In the genomic region with DNA sequence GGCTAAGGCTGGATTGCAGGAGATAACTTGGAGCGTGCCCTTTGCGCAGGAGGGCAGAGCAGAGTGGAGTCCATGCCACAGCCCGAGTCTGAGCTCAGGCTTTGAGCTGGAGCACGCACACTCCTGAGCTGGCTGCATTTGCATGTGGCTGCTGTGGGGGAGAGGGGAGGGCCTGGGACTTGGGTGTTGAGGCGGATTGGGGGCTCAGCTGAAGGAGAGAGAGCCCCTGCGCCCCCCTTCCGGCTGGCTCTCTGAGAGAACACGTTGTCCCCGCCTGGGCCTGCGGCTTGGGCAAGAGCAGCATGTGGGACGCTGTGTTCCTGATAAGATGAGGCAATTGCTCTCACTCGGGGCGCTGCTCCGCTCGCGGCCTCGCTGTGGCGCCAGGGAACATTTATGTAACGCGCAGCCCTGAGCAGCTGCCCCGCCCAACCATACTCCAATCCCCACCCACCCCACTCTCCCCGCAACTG, we compare ENCODE assay signal across 9 cellular contexts. TPM values are rescaled to one million over a fixed set of nuclear protein-coding genes. Genes with fewer than 3 reads are reported as not detected.
DNase-seq lines count a peak whose midpoint lies in the region; ATAC-seq, FAIRE-seq and TF ChIP-seq lines count a peak whose summit lies in the region.
"Had no signal": no experiment of that assay in that cellular context is flagged by ENCODE, and none has a peak within 500 bp of the region (broad histone marks: within the 10 kb centered on the region; RNA-seq: fewer than 3 reads in every experiment).

No MANE protein-coding gene starts in this region.

- ATAC-seq in HG02884 (IDR thresholded peaks at IDR 0.05; ENCODE audit: unreplicated experiment) (peak; percentile 47), gastroesophageal sphincter (peak; percentile 93), pancreas (peak; percentile 87 to 93 (median 90)), thoracic aorta (ENCODE audit: insufficient number of reproducible peaks, low FRiP score, low read depth) (peak; percentile 91)

- H3K4me3 ChIP-seq in GM12865 (ENCODE audit: low read depth, low read length) = no peak overlapping the region
- H3K4me3 ChIP-seq in gastroesophageal sphincter = peak overlapping the region; percentile 35 to 52
- H3K4me3 ChIP-seq in pancreas = peak overlapping the region in 1 of 4 donors; percentile 2
- peak overlapping the region; percentile 69 for H3K4me3 ChIP-seq in thoracic aorta

- WGBS in gastroesophageal sphincter (ENCODE audit: low coverage in 1 of 2), 2 donors = no CpG with 5 or more reads among the region's 22 CpGs
- 3 to 6% methylated on average over 22 of the region's 22 CpGs for WGBS in pancreas, 2 donors

- H3K9me3 ChIP-seq in gastroesophageal sphincter = no peaks in the 10 kb centered on the region
- H3K9me3 ChIP-seq in pancreas = no peaks in the 10 kb centered on the region
- no peaks in the 10 kb centered on the region for H3K9me3 ChIP-seq in thoracic aorta

- no peaks in the 10 kb centered on the region for H3K36me3 ChIP-seq in gastroesophageal sphincter
- no peaks in the 10 kb centered on the region for H3K36me3 ChIP-seq in pancreas
- no peaks in the 10 kb centered on the region for H3K36me3 ChIP-seq in thoracic aorta

- H3K27me3 ChIP-seq in gastroesophageal sphincter (no peaks in the 10 kb centered on the region), pancreas (no peaks in the 10 kb centered on the region), thoracic aorta (replicated peaks; ENCODE audit: insufficient read depth) (no peaks in the 10 kb centered on the region)

- peak; percentile 100 for TF ChIP-seq EP300 in gastroesophageal sphincter (IDR thresholded peaks at IDR 0.05)

- DNase-seq in GM12865 (ENCODE audit: low read depth) (peak; percentile 75), RPMI8226 (peak; percentile 83), pancreas (peak; percentile 88 to 98 (median 92)), thoracic aorta (ENCODE audit: low spot score) (peak; percentile 78), NCI-H1436 treated with DMSO at 0.1 percent for 48 hours (lab: John Stamatoyannopoulos, UW) (no peak)
- peak; percentile 48 to 67 (median 54) for DNase-seq in activated naive CD4-positive, alpha-beta T cell (lab: John Stamatoyannopoulos, UW)

- peak; percentile 33 for TF ChIP-seq CTCF in GM12865 (IDR thresholded peaks at IDR 0.05; ENCODE audit: insufficient read depth, low read depth, low read length, missing control alignments)
- TF ChIP-seq CTCF in gastroesophageal sphincter (IDR thresholded peaks at IDR 0.05) = peak in 3 of 4 experiments; percentile 40 to 61 (median 51)
- TF ChIP-seq CTCF in pancreas (IDR thresholded peaks at IDR 0.05) = peak in 2 of 4 donors; percentile 27 to 30
- peak; percentile 60 for TF ChIP-seq CTCF in thoracic aorta (IDR thresholded peaks at IDR 0.05)

- no peak for FAIRE-seq in pancreas (lab: Jason Lieb, UNC)
- FAIRE-seq: TTC549 had no signal

- intact Hi-C loops in pancreas (cut with DNase I) = no loop called here

- TF ChIP-seq POLR2A in gastroesophageal sphincter (IDR thresholded peaks at IDR 0.05) = peak; percentile 32 to 34

- H3K27ac ChIP-seq in gastroesophageal sphincter (peak overlapping the region; percentile 92 to 96 (median 94)), pancreas (peak overlapping the region; percentile 76 to 95 (median 85)), thoracic aorta (peak overlapping the region; percentile 80 to 86)

- H3K4me1 ChIP-seq in gastroesophageal sphincter (peaks cover 16 to 97% (median 55%) of the 10 kb centered on the region in 3 donors), pancreas (peaks cover 11 to 72% (median 67%) of the 10 kb centered on the region in 3 donors), thoracic aorta (ENCODE audit: control insufficient read depth in 1 of 2, low read depth in 2 of 2) (peaks cover 48 to 75% of the 10 kb centered on the region in 2 donors)

RNA-seq across cellular contexts. Expression of gene KLF13, which starts 39.1 kb away (rescaled TPM):
- 100 to 1,000 TPM in 1 of 4 donors, 10 to 100 TPM in 3; 49.7 to 106 (median 76.1) TPM for total RNA-seq in gastroesophageal sphincter
- total RNA-seq in pancreas = 10 to 100 TPM; 28.6 to 57.1 (median 37.2) TPM
- polyA plus RNA-seq in pancreas = 10 to 100 TPM; 12.3 to 18.7 TPM
- 10 to 100 TPM; 59.5 to 76.5 TPM for total RNA-seq in thoracic aorta
